Comparison of ENCODE assay signal across 8 cellular contexts in genomic region chr16:3282103-3282746, GRCh38. TPM values are rescaled to one million over a fixed set of nuclear protein-coding genes. Genes with fewer than 3 reads are reported as not detected.
DNase-seq lines count a peak whose midpoint lies in the region; ATAC-seq and FAIRE-seq lines count a peak whose summit lies in the region.

No MANE protein-coding gene starts in this region.

- peak overlapping the region; percentile 22 to 51 for H3K4me3 ChIP-seq in aorta (ENCODE audit: low read length in 2 of 2)

- H3K4me1 ChIP-seq in aorta (ENCODE audit: control insufficient read depth in 1 of 2, insufficient read depth in 2 of 2, low read length in 2 of 2) = no peaks in the 10 kb centered on the region

- no peak for FAIRE-seq in HTR-8/SVneo (lab: Jason Lieb, UNC)

- intact Hi-C loops in aorta (cut with DNase I) = loop anchor here (2.0 to 10.0 kb wide), 5 partner anchors 15 to 261 kb away; partner anchors contain the start of genes TNFRSF12A (in 1 of the 2), ZNF174 (in 1 of the 2) and ZSCAN32 (in 1 of the 2)

- 14 to 15% methylated on average over 30 of the region's 30 CpGs for WGBS in aorta, 2 donors

- peaks cover 4% of the 10 kb centered on the region for H3K9me3 ChIP-seq in aorta (ENCODE audit: control insufficient read depth, low read length)

- H3K27ac ChIP-seq in aorta (ENCODE audit: low read depth in 1 of 2, low read length in 2 of 2) = peak overlapping the region in 1 of 2 donors; percentile 34

- peaks cover 4 to 7% of the 10 kb centered on the region in 2 donors for H3K36me3 ChIP-seq in aorta (ENCODE audit: control insufficient read depth in 1 of 2, insufficient read depth in 2 of 2, low read length in 1 of 2)

- peak; percentile 91 for DNase-seq in ELF-1 (ENCODE audit: low read depth, low spot score)
- DNase-seq in HTR-8/SVneo (ENCODE audit: insufficient read length, low spot score) = peak; percentile 78
- peak; percentile 77 for DNase-seq in RKO (ENCODE audit: low spot score)
- peak; percentile 82 for DNase-seq in dermis blood vessel endothelial cell
- DNase-seq in mesenteric fat pad (ENCODE audit: low spot score) = peak; percentile 89
- no peak for DNase-seq in aorta
- DNase-seq in CD1c-positive myeloid dendritic cell (ENCODE audit: extremely low spot score) = no peak

- no peaks in the 10 kb centered on the region for H3K27me3 ChIP-seq in aorta (ENCODE audit: control insufficient read depth in 1 of 2, insufficient read depth in 2 of 2, low read length in 1 of 2)

- ATAC-seq in GM21528 (IDR thresholded peaks at IDR 0.05; ENCODE audit: low FRiP score, unreplicated experiment) = peak; percentile 28
- peak; percentile 45 for ATAC-seq in aorta (ENCODE audit: low FRiP score)

RNA-seq across cellular contexts. Expression of gene ZNF263, which starts 1.1 kb away (rescaled TPM):
- total RNA-seq in dermis blood vessel endothelial cell = 57.5 and 59.4 TPM in 2 replicates
- total RNA-seq in mesenteric fat pad = 25.9 TPM
- total RNA-seq in aorta = 10 to 100 TPM; 26.2 to 27.4 TPM
- 10 to 100 TPM in 1 of 2 donors, 1 to 10 TPM in 1; 8.3 to 17.2 TPM for polyA plus RNA-seq in aorta

RNA-seq across cellular contexts. Expression of gene TIGD7, which starts 23.0 kb away (rescaled TPM):
- 2.4 and 3.4 TPM in 2 replicates for total RNA-seq in dermis blood vessel endothelial cell
- 5.2 TPM for total RNA-seq in mesenteric fat pad
- total RNA-seq in aorta = 1 to 10 TPM; 9.0 to 9.8 TPM
- 1 to 10 TPM; 2.6 to 4.6 TPM for polyA plus RNA-seq in aorta

RNA-seq across cellular contexts. Expression of gene ZNF75A, which starts 23.1 kb away (rescaled TPM):
- total RNA-seq in dermis blood vessel endothelial cell = 19.6 and 23.5 TPM in 2 replicates
- 17.9 TPM for total RNA-seq in mesenteric fat pad
- 10 to 100 TPM; 26.9 to 28.1 TPM for total RNA-seq in aorta
- polyA plus RNA-seq in aorta = 10 to 100 TPM in 1 of 2 donors, 1 to 10 TPM in 1; 6.1 to 17.3 TPM

RNA-seq across cellular contexts. Expression of gene MEFV, which starts 25.8 kb away (rescaled TPM):
- total RNA-seq in dermis blood vessel endothelial cell = under 0.01 and 0.05 TPM in 2 replicates
- 6.0 TPM for total RNA-seq in mesenteric fat pad
- 1 to 10 TPM; 2.9 to 4.5 TPM for total RNA-seq in aorta
- polyA plus RNA-seq in aorta = 1 to 10 TPM in 1 of 2 donors, under 1 TPM in 1; 0.20 to 1.6 TPM

RNA-seq across cellular contexts. Expression of gene ZNF200, which starts 47.3 kb away (rescaled TPM):
- 11.2 and 11.6 TPM in 2 replicates for total RNA-seq in dermis blood vessel endothelial cell
- total RNA-seq in mesenteric fat pad = 8.4 TPM
- 1 to 10 TPM; 7.4 to 8.1 TPM for total RNA-seq in aorta
- 1 to 10 TPM; 4.0 to 4.5 TPM for polyA plus RNA-seq in aorta

Comparison
In these comparisons a context has a peak if more than half of its experiments do, and no peak if none do; other contexts are left out.
1. DNase-seq: peak in ELF-1 (single experiment), HTR-8/SVneo (single experiment), RKO (single experiment), dermis blood vessel endothelial cell (single experiment) and mesenteric fat pad (single experiment); none in aorta (0 of 2) and CD1c-positive myeloid dendritic cell (single experiment).